ENCODE assay signal across 8 cellular contexts in genomic region chr14:24442240-24443052, GRCh38. TPM values are rescaled to one million over a fixed set of nuclear protein-coding genes. Genes with fewer than 3 reads are reported as not detected.
DNase-seq lines count a peak whose midpoint lies in the region; ATAC-seq and TF ChIP-seq lines count a peak whose summit lies in the region.

A gene with protein sequence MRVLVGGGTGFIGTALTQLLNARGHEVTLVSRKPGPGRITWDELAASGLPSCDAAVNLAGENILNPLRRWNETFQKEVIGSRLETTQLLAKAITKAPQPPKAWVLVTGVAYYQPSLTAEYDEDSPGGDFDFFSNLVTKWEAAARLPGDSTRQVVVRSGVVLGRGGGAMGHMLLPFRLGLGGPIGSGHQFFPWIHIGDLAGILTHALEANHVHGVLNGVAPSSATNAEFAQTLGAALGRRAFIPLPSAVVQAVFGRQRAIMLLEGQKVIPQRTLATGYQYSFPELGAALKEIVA (minus strand): TSS chr14:24442776. CDS start chr14:24442769, 7 bp downstream.

- intact Hi-C loops in activated T-helper 1 cell treated with anti-CD3 and anti-CD28 coated beads, Interleukin-12 subunit alpha, Interleukin-12 subunit beta, Interleukin-2, Interleukin-4 antibody, amounts not matched to agents 30 ng/mL and 10 ng/mL and 1 ng/mL, durations not matched to agents 14 hours and 24 hours and 36 hours (cut with micrococcal nuclease) = loop anchor here (1.0 to 5.0 kb wide), 12 partner anchors 11 to 973 kb away; partner anchors contain the start of genes AP1G2, CHMP4A, DCAF11 and GMPR2

- peaks cover 43% of the 10 kb centered on the region for H3K36me3 ChIP-seq in DOHH2 (ENCODE audit: control insufficient read depth, low read length)
- peaks cover 9% of the 10 kb centered on the region; the same call in 1 of the 2 replicates for H3K36me3 ChIP-seq in GM23248 (ENCODE audit: low read depth)

- H2AFZ ChIP-seq in GM23248 = peak within 1 kb of the TSS; percentile 90

- H3F3A ChIP-seq in DOHH2 (ENCODE audit: control insufficient read depth, insufficient read depth) (peaks cover 3% of the 10 kb centered on the region; the same call in 1 of the 2 replicates), GM23248 (ENCODE audit: insufficient read depth) (peaks cover 25% of the 10 kb centered on the region)

- no peaks in the 10 kb centered on the region for H3K27me3 Mint-ChIP-seq in activated T-helper 1 cell treated with anti-CD3 and anti-CD28 coated beads, Interleukin-12 subunit alpha, Interleukin-12 subunit beta, Interleukin-2, Interleukin-4 antibody, amounts not matched to agents 30 ng/mL and 10 ng/mL and 1 ng/mL, durations not matched to agents 14 hours and 24 hours and 36 hours (ENCODE audit: insufficient read depth)
- H3K27me3 Mint-ChIP-seq in naive B cell = peaks cover 0 to 8% (median 0%) of the 10 kb centered on the region in 3 donors
- no peaks in the 10 kb centered on the region for H3K27me3 Mint-ChIP-seq in stimulated activated memory B cell treated with anti-CD40 and anti-IgM and Interleukin-4, amounts not matched to agents 10 μg/mL and 1 μg/mL and 100 μg/mL, for 72 hours

- peak; percentile 88 to 91 for ATAC-seq in naive B cell (ENCODE audit: low read depth in 2 of 2)
- ATAC-seq in stimulated activated memory B cell treated with anti-CD40 and anti-IgM and Interleukin-4, amounts not matched to agents 10 μg/mL and 1 μg/mL and 100 μg/mL, for 72 hours = peak; percentile 96

- DNase-seq in GM23248 = peak; percentile 100
- DNase-seq in Kasumi-1 (lab: John Stamatoyannopoulos, UW) = peak; percentile 99
- peak; percentile 97 for DNase-seq in RPMI7951 (ENCODE audit: low read depth)
- DNase-seq in activated T-helper 1 cell treated with anti-CD3 and anti-CD28 coated beads, Interleukin-12 subunit alpha, Interleukin-12 subunit beta, Interleukin-2, Interleukin-4 antibody, amounts not matched to agents 30 ng/mL and 10 ng/mL and 1 ng/mL, durations not matched to agents 14 hours and 24 hours and 36 hours (ENCODE audit: low spot score) = peak; percentile 97
- DNase-seq in fibroblast of gingiva (ENCODE audit: low read depth) = peak; percentile 99
- DNase-seq in naive B cell = peak; percentile 97

- H4K20me1 ChIP-seq in DOHH2 (ENCODE audit: control insufficient read depth, insufficient read depth, low read depth, low read length) (no peaks in the 10 kb centered on the region), GM23248 (ENCODE audit: insufficient read depth) (no peaks in the 10 kb centered on the region)

- H3K27me3 ChIP-seq in DOHH2 (ENCODE audit: control insufficient read depth, low read length) (no peaks in the 10 kb centered on the region), GM23248 (replicated peaks; ENCODE audit: insufficient read depth) (no peaks in the 10 kb centered on the region)

- H3K9me3 ChIP-seq in DOHH2 (ENCODE audit: control insufficient read depth, insufficient read depth, low read length) (no peaks in the 10 kb centered on the region), GM23248 (ENCODE audit: low read depth) (no peaks in the 10 kb centered on the region)

- no peaks in the 10 kb centered on the region for H3K9me3 Mint-ChIP-seq in activated T-helper 1 cell treated with anti-CD3 and anti-CD28 coated beads, Interleukin-12 subunit alpha, Interleukin-12 subunit beta, Interleukin-2, Interleukin-4 antibody, amounts not matched to agents 30 ng/mL and 10 ng/mL and 1 ng/mL, durations not matched to agents 14 hours and 24 hours and 36 hours
- H3K9me3 Mint-ChIP-seq in naive B cell = peaks cover 0 to 6% (median 4%) of the 10 kb centered on the region in 7 donors
- H3K9me3 Mint-ChIP-seq in stimulated activated memory B cell treated with anti-CD40 and anti-IgM and Interleukin-4, amounts not matched to agents 10 μg/mL and 1 μg/mL and 100 μg/mL, for 72 hours = no peaks in the 10 kb centered on the region

- H3K9me2 ChIP-seq in DOHH2 (replicated peaks; ENCODE audit: control insufficient read depth, low read length) (no peaks in the 10 kb centered on the region), GM23248 (ENCODE audit: insufficient read depth) (no peaks in the 10 kb centered on the region)

- H3K4me1 ChIP-seq in DOHH2 (ENCODE audit: control insufficient read depth, low read length) (peaks cover 30% of the 10 kb centered on the region), GM23248 (ENCODE audit: insufficient read depth) (0 out of 2 replicates have a peak, but pooled peaks cover 8% of the 10 kb centered on the region)

- H3K27ac ChIP-seq in DOHH2 (ENCODE audit: low read depth, low read length) = peak within 1 kb of the TSS; percentile 79
- H3K27ac ChIP-seq in GM23248 = peak within 1 kb of the TSS; percentile 100

- H3K36me3 Mint-ChIP-seq in activated T-helper 1 cell treated with anti-CD3 and anti-CD28 coated beads, Interleukin-12 subunit alpha, Interleukin-12 subunit beta, Interleukin-2, Interleukin-4 antibody, amounts not matched to agents 30 ng/mL and 10 ng/mL and 1 ng/mL, durations not matched to agents 14 hours and 24 hours and 36 hours (ENCODE audit: low read depth) = peaks cover 33% of the 10 kb centered on the region
- peaks cover 9 to 25% of the 10 kb centered on the region in 2 donors for H3K36me3 Mint-ChIP-seq in naive B cell
- peaks cover 37% of the 10 kb centered on the region for H3K36me3 Mint-ChIP-seq in stimulated activated memory B cell treated with anti-CD40 and anti-IgM and Interleukin-4, amounts not matched to agents 10 μg/mL and 1 μg/mL and 100 μg/mL, for 72 hours

- H3K4me2 ChIP-seq in DOHH2 (ENCODE audit: low read length) = peak within 1 kb of the TSS; percentile 89
- peak within 1 kb of the TSS; percentile 95 for H3K4me2 ChIP-seq in GM23248 (ENCODE audit: unreplicated experiment)

- in situ Hi-C loops in GM23248 (cut with MboI) = no loop called here

- TF ChIP-seq CTCF in DOHH2 (IDR thresholded peaks at IDR 0.05; ENCODE audit: low read depth, low read length, poor library complexity, severe bottlenecking) = peak; percentile 47

- peak within 1 kb of the TSS; percentile 98 for H3K9ac ChIP-seq in GM23248

- H3K4me3 Mint-ChIP-seq in activated T-helper 1 cell treated with anti-CD3 and anti-CD28 coated beads, Interleukin-12 subunit alpha, Interleukin-12 subunit beta, Interleukin-2, Interleukin-4 antibody, amounts not matched to agents 30 ng/mL and 10 ng/mL and 1 ng/mL, durations not matched to agents 14 hours and 24 hours and 36 hours = peak within 1 kb of the TSS; percentile 92
- H3K4me3 Mint-ChIP-seq in naive B cell = peak within 1 kb of the TSS; percentile 93 to 99 (median 96)
- H3K4me3 Mint-ChIP-seq in stimulated activated memory B cell treated with anti-CD40 and anti-IgM and Interleukin-4, amounts not matched to agents 10 μg/mL and 1 μg/mL and 100 μg/mL, for 72 hours = peak within 1 kb of the TSS; percentile 88

- peak within 1 kb of the TSS; percentile 99 for H3K4me3 ChIP-seq in DOHH2 (ENCODE audit: low read length)
- peak within 1 kb of the TSS; percentile 84 for H3K4me3 ChIP-seq in GM23248

- 1 to 3% methylated on average over 45 to 52 of the region's 52 CpGs for WGBS in GM23248 (ENCODE audit: low coverage in 1 of 2, low lambda C conversion rate in 2 of 2, missing lambda C conversion rate in 2 of 2), 2 experiments

- H3K79me2 ChIP-seq in DOHH2 (ENCODE audit: control insufficient read depth, low read length) (peaks cover 34% of the 10 kb centered on the region), GM23248 (ENCODE audit: insufficient read depth) (peaks cover 44% of the 10 kb centered on the region)

- peak within 1 kb of the TSS; percentile 91 for H3K27ac Mint-ChIP-seq in activated T-helper 1 cell treated with anti-CD3 and anti-CD28 coated beads, Interleukin-12 subunit alpha, Interleukin-12 subunit beta, Interleukin-2, Interleukin-4 antibody, amounts not matched to agents 30 ng/mL and 10 ng/mL and 1 ng/mL, durations not matched to agents 14 hours and 24 hours and 36 hours
- peak within 1 kb of the TSS; percentile 95 to 99 (median 96) for H3K27ac Mint-ChIP-seq in naive B cell
- peak within 1 kb of the TSS; percentile 98 for H3K27ac Mint-ChIP-seq in stimulated activated memory B cell treated with anti-CD40 and anti-IgM and Interleukin-4, amounts not matched to agents 10 μg/mL and 1 μg/mL and 100 μg/mL, for 72 hours

- H3K4me1 Mint-ChIP-seq in activated T-helper 1 cell treated with anti-CD3 and anti-CD28 coated beads, Interleukin-12 subunit alpha, Interleukin-12 subunit beta, Interleukin-2, Interleukin-4 antibody, amounts not matched to agents 30 ng/mL and 10 ng/mL and 1 ng/mL, durations not matched to agents 14 hours and 24 hours and 36 hours (ENCODE audit: low read depth) = peaks cover 45% of the 10 kb centered on the region
- peaks cover 37 to 52% (median 49%) of the 10 kb centered on the region in 3 donors for H3K4me1 Mint-ChIP-seq in naive B cell
- H3K4me1 Mint-ChIP-seq in stimulated activated memory B cell treated with anti-CD40 and anti-IgM and Interleukin-4, amounts not matched to agents 10 μg/mL and 1 μg/mL and 100 μg/mL, for 72 hours = peaks cover 55% of the 10 kb centered on the region

RNA-seq across cellular contexts. Expression of the gene that starts here (rescaled TPM):
- total RNA-seq in GM23248 (2014; rRNA removed; shearing (Covaris generic)) = 7.7 and 8.3 TPM in 2 replicates
- 41.7 and 44.7 TPM in 2 replicates for polyA plus RNA-seq in GM23248 (2016; fragmentation: Nextera tagmentation; extraction: Ambion mirVana)
- 12.1 and 17.1 TPM in 2 replicates for total RNA-seq in RPMI7951 (2014; rRNA removed; shearing (Covaris generic))
- 41.5 and 48.0 TPM in 2 replicates for total RNA-seq in activated T-helper 1 cell treated with anti-CD3 and anti-CD28 coated beads, Interleukin-12 subunit alpha, Interleukin-12 subunit beta, Interleukin-2, Interleukin-4 antibody, amounts not matched to agents 30 ng/mL and 10 ng/mL and 1 ng/mL, durations not matched to agents 14 hours and 24 hours and 36 hours
- polyA plus RNA-seq in naive B cell (ENCODE audit: low read depth in 6 of 6) = 100 to 1,000 TPM in 2 of 6 donors, 10 to 100 TPM in 4; 79.5 to 106 (median 87.5) TPM

Comparison
In these comparisons a context has a peak if more than half of its experiments do, and no peak if none do; other contexts are left out.
1. Peak in every context shown above with its lines: DNase-seq, ATAC-seq, H3K4me3 ChIP-seq and H3K27ac ChIP-seq.